ENCODE assay signal across 21 cellular contexts in the genomic region with DNA sequence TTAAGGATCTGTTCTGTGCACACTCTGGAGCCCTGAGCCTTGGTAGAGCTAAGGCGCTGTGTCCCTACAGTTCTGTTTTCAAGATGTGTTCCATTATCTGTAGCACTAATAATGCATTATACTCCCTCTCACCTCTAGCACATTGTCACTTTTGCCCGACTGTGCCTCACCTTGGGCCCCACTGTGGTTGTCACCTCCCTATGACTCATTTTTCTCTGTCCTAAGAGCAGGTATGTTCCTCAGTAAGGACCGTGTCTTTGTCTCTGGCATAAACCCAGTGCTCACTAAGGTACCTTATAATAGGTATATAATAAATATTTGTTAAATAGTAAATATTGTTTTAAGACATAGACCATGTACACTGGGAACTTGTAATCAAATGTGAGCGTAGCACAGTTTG.
"Had no signal": no experiment of that assay in that cellular context is flagged by ENCODE, and none has a peak within 500 bp of the region (broad histone marks: within the 10 kb centered on the region; RNA-seq: fewer than 3 reads in every experiment).

No MANE protein-coding gene starts in this region.

- H3K27ac ChIP-seq: ascending aorta, coronary artery, esophagus muscularis mucosa, gastroesophageal sphincter, left lung, sigmoid colon, suprapubic skin had no signal

- H3K36me3 Mint-ChIP-seq: activated naive CD8-positive, alpha-beta T cell treated with anti-CD3 and anti-CD28 coated beads, Interleukin-2, amount 10 ng/mL, durations not matched to agents 7 days and 5 days; type B pancreatic cell had no signal

- H3K4me3 ChIP-seq: ascending aorta, coronary artery, esophagus muscularis mucosa, gastroesophageal sphincter, heart left ventricle, left lung, sigmoid colon, suprapubic skin had no signal

- H3K27me3 Mint-ChIP-seq: central memory CD8-positive, alpha-beta T cell; stimulated activated naive CD8-positive, alpha-beta T cell treated with anti-CD3 and anti-CD28 coated beads, Interleukin-15, Interleukin-2, amounts not matched to agents 100 ng/mL and 50 ng/mL, for 24 hours; type B pancreatic cell had no signal

- H3K36me3 ChIP-seq: ascending aorta, esophagus muscularis mucosa, gastroesophageal sphincter, heart left ventricle, left lung, sigmoid colon, suprapubic skin had no signal

- H3K27me3 ChIP-seq: ascending aorta, esophagus muscularis mucosa, gastroesophageal sphincter, heart left ventricle, left lung, sigmoid colon, suprapubic skin had no signal

- ATAC-seq: gastroesophageal sphincter, heart left ventricle, left lung had no signal

- H3K9me3 Mint-ChIP-seq: activated naive CD8-positive, alpha-beta T cell treated with anti-CD3 and anti-CD28 coated beads, Interleukin-2, amount 10 ng/mL, durations not matched to agents 7 days and 5 days; nephron progenitor cell; stimulated activated naive CD8-positive, alpha-beta T cell treated with anti-CD3 and anti-CD28 coated beads, Interleukin-15, Interleukin-2, amounts not matched to agents 100 ng/mL and 50 ng/mL, for 24 hours; T-helper 2 cell treated with Interferon-gamma antibody and Interleukin-4, amounts not matched to agents 5 μg/mL and 100 μg/mL, for 36 hours; type B pancreatic cell had no signal

- DNase-seq: activated CD8-positive, alpha-beta memory T cell treated with anti-CD3 and anti-CD28 coated beads, Interleukin-2, amount 50 U/mL, for 4 hours; activated gamma-delta T cell treated with Interleukin-2 at 50 U/mL for 16 hours; activated naive CD8-positive, alpha-beta T cell treated with anti-CD3 and anti-CD28 coated beads, Interleukin-2, amount 10 ng/mL, durations not matched to agents 7 days and 5 days; activated T-cell treated with anti-CD3 and anti-CD28 coated beads, Interleukin-2, amount 50 U/mL, for 48 hours; heart left ventricle; left lung; midbrain; nephron progenitor cell; nucleus accumbens; sigmoid colon; stimulated activated CD4-positive, alpha-beta T cell treated with anti-CD3 and anti-CD28 coated beads, Interleukin-1b, Interleukin-23, amount 100 ng/mL, for 48 hours; SW 1271 had no signal

- H3K9me3 ChIP-seq: ascending aorta, left lung, sigmoid colon, suprapubic skin had no signal

- H3K27ac Mint-ChIP-seq: activated naive CD8-positive, alpha-beta T cell treated with anti-CD3 and anti-CD28 coated beads, Interleukin-2, amount 10 ng/mL, durations not matched to agents 7 days and 5 days; nephron progenitor cell; stimulated activated naive CD8-positive, alpha-beta T cell treated with anti-CD3 and anti-CD28 coated beads, Interleukin-15, Interleukin-2, amounts not matched to agents 100 ng/mL and 50 ng/mL, for 24 hours; T-helper 2 cell treated with Interferon-gamma antibody and Interleukin-4, amounts not matched to agents 5 μg/mL and 100 μg/mL, for 36 hours; type B pancreatic cell had no signal

- H3K4me1 Mint-ChIP-seq: activated naive CD8-positive, alpha-beta T cell treated with anti-CD3 and anti-CD28 coated beads, Interleukin-2, amount 10 ng/mL, durations not matched to agents 7 days and 5 days; central memory CD8-positive, alpha-beta T cell had no signal

- H3K4me3 Mint-ChIP-seq: activated naive CD8-positive, alpha-beta T cell treated with anti-CD3 and anti-CD28 coated beads, Interleukin-2, amount 10 ng/mL, durations not matched to agents 7 days and 5 days; central memory CD8-positive, alpha-beta T cell; nephron progenitor cell; stimulated activated naive CD8-positive, alpha-beta T cell treated with anti-CD3 and anti-CD28 coated beads, Interleukin-15, Interleukin-2, amounts not matched to agents 100 ng/mL and 50 ng/mL, for 24 hours; T-helper 2 cell treated with Interferon-gamma antibody and Interleukin-4, amounts not matched to agents 5 μg/mL and 100 μg/mL, for 36 hours; type B pancreatic cell had no signal
